ENCODE assay signal across 8 cellular contexts in the genomic region with DNA sequence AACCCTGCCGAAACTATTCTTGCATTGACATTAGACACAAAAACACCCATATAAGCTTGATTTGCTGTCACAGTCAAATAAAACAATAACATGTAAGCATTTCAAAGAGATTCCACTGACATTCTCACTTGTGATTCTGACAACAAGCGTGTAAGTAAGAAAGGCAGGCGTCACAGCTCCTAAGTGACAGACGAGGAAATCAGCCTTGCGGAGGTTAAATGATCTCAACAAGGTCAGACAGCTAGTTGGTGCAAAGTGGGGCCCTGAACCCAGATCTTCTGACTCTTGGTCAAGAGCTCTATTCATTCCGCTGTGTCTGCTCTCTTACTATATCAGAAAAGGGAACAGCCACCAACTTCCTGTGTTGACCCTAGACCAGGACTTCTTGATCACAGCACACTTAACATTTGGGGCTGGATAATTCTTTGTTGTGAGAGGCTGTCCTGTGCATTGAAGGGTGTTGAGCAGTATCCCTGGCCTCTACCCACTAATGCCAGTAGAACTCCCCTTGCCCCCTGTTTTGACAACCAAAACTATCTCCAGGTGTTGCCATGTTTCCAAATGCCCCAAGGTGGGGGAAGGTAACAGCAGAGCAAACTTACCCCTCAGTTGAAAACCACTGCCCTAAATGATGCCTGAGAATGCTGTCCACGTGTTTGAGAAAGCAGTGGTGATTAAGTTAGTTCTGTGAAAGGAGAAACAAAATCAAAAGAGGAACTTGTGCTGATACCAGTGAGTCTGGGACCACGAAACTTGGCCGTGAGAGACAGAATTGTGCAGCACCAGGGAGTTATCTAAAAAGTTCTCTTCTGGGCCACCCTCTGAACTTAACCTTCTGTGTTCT.
DNase-seq lines count a peak whose midpoint lies in the region; ATAC-seq and TF ChIP-seq lines count a peak whose summit lies in the region.

No MANE protein-coding gene starts in this region.

- peak overlapping the region; percentile 20 for H3K4me3 Mint-ChIP-seq in activated naive CD4-positive, alpha-beta T cell treated with anti-CD3 and anti-CD28 coated beads, Interleukin-2, amount 50 U/mL, for 24 hours
- peak overlapping the region; percentile 45 for H3K4me3 Mint-ChIP-seq in stimulated activated naive CD8-positive, alpha-beta T cell treated with anti-CD3 and anti-CD28 coated beads, Interleukin-15, Interleukin-2, amounts not matched to agents 100 ng/mL and 50 ng/mL, for 24 hours

- H3K27me3 Mint-ChIP-seq in activated naive CD4-positive, alpha-beta T cell treated with anti-CD3 and anti-CD28 coated beads, Interleukin-2, amount 50 U/mL, for 24 hours: no peaks in the 10 kb centered on the region
- no peaks in the 10 kb centered on the region for H3K27me3 Mint-ChIP-seq in stimulated activated naive CD8-positive, alpha-beta T cell treated with anti-CD3 and anti-CD28 coated beads, Interleukin-15, Interleukin-2, amounts not matched to agents 100 ng/mL and 50 ng/mL, for 24 hours

- peak; percentile 73 for ATAC-seq in HG03432 (IDR thresholded peaks at IDR 0.05; ENCODE audit: unreplicated experiment)
- no peak for ATAC-seq in HG02970 (IDR thresholded peaks at IDR 0.05; ENCODE audit: low FRiP score, unreplicated experiment)

- no peak for TF ChIP-seq POLR2A in prostate gland (IDR thresholded peaks at IDR 0.05)

- H3K36me3 Mint-ChIP-seq in activated naive CD4-positive, alpha-beta T cell treated with anti-CD3 and anti-CD28 coated beads, Interleukin-2, amount 50 U/mL, for 24 hours: peaks cover 2% of the 10 kb centered on the region
- peaks cover 11% of the 10 kb centered on the region for H3K36me3 Mint-ChIP-seq in stimulated activated naive CD8-positive, alpha-beta T cell treated with anti-CD3 and anti-CD28 coated beads, Interleukin-15, Interleukin-2, amounts not matched to agents 100 ng/mL and 50 ng/mL, for 24 hours (ENCODE audit: low read depth)

- no peak overlapping the region for H3K4me3 ChIP-seq in prostate gland

- no peaks in the 10 kb centered on the region for H3K36me3 ChIP-seq in prostate gland

- intact Hi-C loops in prostate gland (cut with DNase I): no loop called here

- no peak overlapping the region for H3K27ac ChIP-seq in prostate gland

- DNase-seq in activated CD4-positive, alpha-beta T cell treated with anti-CD3 and anti-CD28 coated beads for 48 hours: peak; percentile 23
- DNase-seq in activated CD4-positive, alpha-beta T cell treated with anti-CD3 and anti-CD28 coated beads for 1 hour: no peak
- DNase-seq in prostate gland (ENCODE audit: low spot score) (no peak), NCI-H526 treated with DMSO at 0.1 percent for 48 hours (lab: John Stamatoyannopoulos, UW) (no peak)

- H3K9me3 Mint-ChIP-seq in activated naive CD4-positive, alpha-beta T cell treated with anti-CD3 and anti-CD28 coated beads, Interleukin-2, amount 50 U/mL, for 24 hours: peaks cover 5% of the 10 kb centered on the region
- H3K9me3 Mint-ChIP-seq in stimulated activated naive CD8-positive, alpha-beta T cell treated with anti-CD3 and anti-CD28 coated beads, Interleukin-15, Interleukin-2, amounts not matched to agents 100 ng/mL and 50 ng/mL, for 24 hours: peaks cover 19% of the 10 kb centered on the region

- H3K4me1 ChIP-seq in prostate gland (replicated peaks): no peaks in the 10 kb centered on the region

- peaks cover 77% of the 10 kb centered on the region for H3K4me1 Mint-ChIP-seq in activated naive CD4-positive, alpha-beta T cell treated with anti-CD3 and anti-CD28 coated beads, Interleukin-2, amount 50 U/mL, for 24 hours
- peaks cover 65% of the 10 kb centered on the region for H3K4me1 Mint-ChIP-seq in stimulated activated naive CD8-positive, alpha-beta T cell treated with anti-CD3 and anti-CD28 coated beads, Interleukin-15, Interleukin-2, amounts not matched to agents 100 ng/mL and 50 ng/mL, for 24 hours (ENCODE audit: low read depth)

- TF ChIP-seq CTCF in prostate gland (IDR thresholded peaks at IDR 0.05): no peak

- no peaks in the 10 kb centered on the region for H3K27me3 ChIP-seq in prostate gland (replicated peaks; ENCODE audit: insufficient read depth)

- H3K9me3 ChIP-seq in prostate gland: no peaks in the 10 kb centered on the region

- H3K27ac Mint-ChIP-seq in activated naive CD4-positive, alpha-beta T cell treated with anti-CD3 and anti-CD28 coated beads, Interleukin-2, amount 50 U/mL, for 24 hours: peak overlapping the region; percentile 68
- H3K27ac Mint-ChIP-seq in stimulated activated naive CD8-positive, alpha-beta T cell treated with anti-CD3 and anti-CD28 coated beads, Interleukin-15, Interleukin-2, amounts not matched to agents 100 ng/mL and 50 ng/mL, for 24 hours: peak overlapping the region; percentile 56

- WGBS in prostate gland: 85% methylated on average over 9 of the region's 9 CpGs
